In genomic region chr15:60301024-60301423, GRCh38 we compare ENCODE assay signal across 20 cellular contexts.
DNase-seq lines count a peak whose midpoint lies in the region; ATAC-seq and TF ChIP-seq lines count a peak whose summit lies in the region.
"Had no signal": no experiment of that assay in that cellular context is flagged by ENCODE, and none has a peak within 500 bp of the region (broad histone marks: within the 10 kb centered on the region; RNA-seq: fewer than 3 reads in every experiment).

No MANE protein-coding gene starts in this region.

- BruUV-seq in A673 (replicated peaks; lab: Mats Ljungman, UMichigan) (no TSS peak), mammary epithelial cell (replicated peaks; lab: Mats Ljungman, UMichigan) (no TSS peak)

- H3K27me3 Mint-ChIP-seq in GM23338 (ENCODE audit: insufficient read depth, low read depth, poor library complexity): no peaks in the 10 kb centered on the region
- H3K27me3 Mint-ChIP-seq in WTC11 (ENCODE audit: low read depth): no peaks in the 10 kb centered on the region
- peaks cover 23 to 42% of the 10 kb centered on the region in 2 donors for H3K27me3 Mint-ChIP-seq in effector memory CD8-positive, alpha-beta T cell

- no peaks in the 10 kb centered on the region for H3K27me3 ChIP-seq in A673 (replicated peaks; ENCODE audit: insufficient read depth, low read depth, low read length, poor library complexity)
- no peaks in the 10 kb centered on the region for H3K27me3 ChIP-seq in GM23338 (ENCODE audit: insufficient read depth)
- no peaks in the 10 kb centered on the region for H3K27me3 ChIP-seq in mammary epithelial cell (ENCODE audit: insufficient read depth, low read length)
- H3K27me3 ChIP-seq: sigmoid colon had no signal

- intact Hi-C loops in A673 (cut with micrococcal nuclease; ENCODE audit: unreplicated experiment) (no loop called here), mammary epithelial cell (cut with micrococcal nuclease) (no loop called here)

- H3F3A ChIP-seq in GM23338 (replicated peaks; ENCODE audit: low read depth): no peaks in the 10 kb centered on the region

- H3K4me2 ChIP-seq in GM23338: no peak overlapping the region
- no peak overlapping the region for H3K4me2 ChIP-seq in mammary epithelial cell (ENCODE audit: insufficient read depth, low read depth, low read length)

- H3K27ac Mint-ChIP-seq in GM23338 (no peak overlapping the region), WTC11 (no peak overlapping the region)
- no peak overlapping the region for H3K27ac Mint-ChIP-seq in effector memory CD8-positive, alpha-beta T cell
- H3K27ac Mint-ChIP-seq: activated naive CD4-positive, alpha-beta T cell treated with anti-CD3 and anti-CD28 coated beads, Interleukin-2, amount 50 U/mL, for 72 hours; activated T-cell treated with anti-CD3 and anti-CD28 coated beads, Interleukin-2, amount 50 U/mL, for 72 hours; CD8-positive, alpha-beta T cell; naive B cell had no signal

- no peak overlapping the region for H3K4me3 ChIP-seq in A673 (ENCODE audit: low read depth, low read length, poor library complexity, severe bottlenecking)
- no peak overlapping the region for H3K4me3 ChIP-seq in GM23338
- H3K4me3 ChIP-seq in mammary epithelial cell (replicated peaks in 1 of 3; ENCODE audit: insufficient read depth in 1 of 3, low read depth in 2 of 3, low read length in 3 of 3): no peak overlapping the region
- H3K4me3 ChIP-seq: sigmoid colon, stomach had no signal

- no peak for TF ChIP-seq CTCF in A673 (conservative IDR thresholded peaks at IDR 0.05; ENCODE audit: low read depth, low read length)
- no peak for TF ChIP-seq CTCF in GM23338 (conservative IDR thresholded peaks at IDR 0.05; ENCODE audit: low read depth in 2 of 2)
- no peak for TF ChIP-seq CTCF in WTC11 (IDR thresholded peaks at IDR 0.05)
- no peak for TF ChIP-seq CTCF in mammary epithelial cell (conservative IDR thresholded peaks at IDR 0.05 in 1 of 2, IDR thresholded peaks at IDR 0.05 in 1 of 2; ENCODE audit: extremely low read depth in 1 of 2, insufficient read depth in 1 of 2, low read depth in 1 of 2, low read length in 2 of 2)

- no peak overlapping the region for H3K9ac ChIP-seq in mammary epithelial cell (ENCODE audit: insufficient read depth, low read length)
- H3K9ac ChIP-seq: parathyroid adenoma had no signal

- POLR2A ChIA-PET in A673 (lab: Charles Lee; ENCODE audit: low non-redundant PET) (no interaction called here), WTC11 (lab: Charles Lee) (no interaction called here)

- CTCF ChIA-PET in A673 (lab: Charles Lee): no interaction called here
- CTCF ChIA-PET in WTC11 (lab: Charles Lee): no interaction called here
- CTCF ChIA-PET in mammary epithelial cell (lab: Charles Lee; ENCODE audit: low non-redundant PET): no interaction called here

- H3K79me2 ChIP-seq in GM23338 (replicated peaks; ENCODE audit: insufficient read depth) (no peaks in the 10 kb centered on the region), mammary epithelial cell (ENCODE audit: insufficient read depth, low read length) (no peaks in the 10 kb centered on the region)
- H3K79me2 ChIP-seq: parathyroid adenoma had no signal

- in situ Hi-C loops in mammary epithelial cell (cut with MboI; ENCODE audit: low sequenced_read_pairs in 2 of 2): loop anchor here in 1 of 2 donors (25.0 kb wide), 1 partner anchor 564 kb away; no protein-coding TSS in a partner anchor

- no peak for ATAC-seq in GM23338
- no peak for ATAC-seq in WTC11
- no peak for ATAC-seq in GM21528 (IDR thresholded peaks at IDR 0.05; ENCODE audit: low FRiP score, unreplicated experiment)
- no peak for ATAC-seq in effector memory CD8-positive, alpha-beta T cell (replicated peaks)
- ATAC-seq: activated naive CD4-positive, alpha-beta T cell treated with anti-CD3 and anti-CD28 coated beads, Interleukin-2, amount 50 U/mL, for 72 hours; activated T-cell treated with anti-CD3 and anti-CD28 coated beads, Interleukin-2, amount 50 U/mL, for 72 hours; CD8-positive, alpha-beta T cell had no signal

- H3K27ac ChIP-seq in A673 (ENCODE audit: low read depth, low read length, poor library complexity, severe bottlenecking) (no peak overlapping the region), GM23338 (ENCODE audit: low read depth) (no peak overlapping the region), mammary epithelial cell (ENCODE audit: insufficient read depth, low read depth, low read length) (no peak overlapping the region)
- H3K27ac ChIP-seq: parathyroid adenoma, sigmoid colon, stomach, VCaP had no signal

- H3K36me3 ChIP-seq in A673 (ENCODE audit: insufficient read depth, low read length, poor library complexity, severe bottlenecking): no peaks in the 10 kb centered on the region
- no peaks in the 10 kb centered on the region for H3K36me3 ChIP-seq in GM23338 (ENCODE audit: insufficient read depth)
- H3K36me3 ChIP-seq in mammary epithelial cell (ENCODE audit: insufficient read depth, low read length): no peaks in the 10 kb centered on the region
- H3K36me3 ChIP-seq: sigmoid colon, stomach had no signal

- peaks cover 11% of the 10 kb centered on the region for H3K9me3 Mint-ChIP-seq in GM23338
- H3K9me3 Mint-ChIP-seq in WTC11: peaks cover 36% of the 10 kb centered on the region
- H3K9me3 Mint-ChIP-seq in effector memory CD8-positive, alpha-beta T cell: no peaks in the 10 kb centered on the region

- DNase-seq in A673 (ENCODE audit: low spot score) (peak; percentile 29), GM23338 (ENCODE audit: low spot score) (no peak), NCI-H2171 (lab: John Stamatoyannopoulos, UW) (peak; percentile 6), WTC11 (ENCODE audit: low spot score) (no peak), OCI-M2 (lab: John Stamatoyannopoulos, UW; ENCODE audit: unreplicated experiment) (no peak), mammary epithelial cell (no peak)
- no peak for DNase-seq in effector memory CD8-positive, alpha-beta T cell
- DNase-seq: activated CD4-positive, alpha-beta T cell treated with anti-CD3 and anti-CD28 coated beads, Interleukin-2, amount 50 U/mL, for 48 hours; activated T-cell treated with anti-CD3 and anti-CD28 coated beads, Interleukin-2, amount 50 U/mL, for 72 hours; CD8-positive, alpha-beta T cell; foreskin fibroblast; naive B cell; NCI-H1048; NK-92 treated with Interleukin-12 subunit alpha and Interleukin-12 subunit beta, amount 100 ng/mL, for 24 hours; sigmoid colon; stomach had no signal

- dilution Hi-C loops in mammary epithelial cell (cut with HindIII; ENCODE audit: low sequenced_read_pairs): no loop called here

- H3K36me3 Mint-ChIP-seq in GM23338 (ENCODE audit: low read depth) (peaks cover 3% of the 10 kb centered on the region), WTC11 (peaks cover 6% of the 10 kb centered on the region)
- no peaks in the 10 kb centered on the region for H3K36me3 Mint-ChIP-seq in effector memory CD8-positive, alpha-beta T cell (ENCODE audit: insufficient read depth)
- H3K36me3 Mint-ChIP-seq: CD8-positive, alpha-beta T cell had no signal

- peak overlapping the region; percentile 95 for H2AFZ ChIP-seq in GM23338
- no peak overlapping the region for H2AFZ ChIP-seq in mammary epithelial cell (ENCODE audit: low read depth, low read length)
- H2AFZ ChIP-seq: parathyroid adenoma had no signal

- peaks cover 5% of the 10 kb centered on the region; the same call in 2 of the 3 replicates for H3K4me1 Mint-ChIP-seq in GM23338
- H3K4me1 Mint-ChIP-seq in WTC11: peaks cover 11% of the 10 kb centered on the region
- H3K4me1 Mint-ChIP-seq in effector memory CD8-positive, alpha-beta T cell (ENCODE audit: low read depth in 2 of 2): no peaks in the 10 kb centered on the region
- H3K4me1 Mint-ChIP-seq: naive B cell had no signal

- no peaks in the 10 kb centered on the region; the same call in 1 of the 2 replicates for H3K9me2 ChIP-seq in GM23338 (ENCODE audit: insufficient read depth)

- H3K4me1 ChIP-seq in A673 (ENCODE audit: insufficient read depth, low read length, poor library complexity, severe bottlenecking) (peaks cover 8% of the 10 kb centered on the region), GM23338 (ENCODE audit: insufficient read depth) (no peaks in the 10 kb centered on the region), mammary epithelial cell (ENCODE audit: insufficient read depth, low read length) (peaks cover 15% of the 10 kb centered on the region)
- H3K4me1 ChIP-seq: parathyroid adenoma had no signal

- no peaks in the 10 kb centered on the region for H4K20me1 ChIP-seq in GM23338 (replicated peaks; ENCODE audit: insufficient read depth)
- H4K20me1 ChIP-seq in mammary epithelial cell (ENCODE audit: insufficient read depth, low read length): no peaks in the 10 kb centered on the region

- no peaks in the 10 kb centered on the region for H3K9me3 ChIP-seq in A673 (ENCODE audit: low read depth, low read length, poor library complexity, severe bottlenecking)
- H3K9me3 ChIP-seq in mammary epithelial cell (replicated peaks; ENCODE audit: insufficient read depth, low read length): peaks cover under 1% of the 10 kb centered on the region
- H3K9me3 ChIP-seq: sigmoid colon, stomach had no signal

- no peak overlapping the region for H3K4me3 Mint-ChIP-seq in GM23338
- no peak overlapping the region for H3K4me3 Mint-ChIP-seq in WTC11
- H3K4me3 Mint-ChIP-seq in effector memory CD8-positive, alpha-beta T cell: no peak overlapping the region
- H3K4me3 Mint-ChIP-seq: activated T-cell treated with anti-CD3 and anti-CD28 coated beads, Interleukin-2, amount 50 U/mL, for 72 hours; CD8-positive, alpha-beta T cell; naive B cell had no signal

- 93% methylated on average over 1 of the region's 1 CpG for WGBS in mammary epithelial cell (ENCODE audit: low coverage, missing lambda C conversion rate)

TF ChIP-seq in GM23338, 12 proteins besides CTCF, POLR2A, EP300 and RAD21 (continues in another document):
- TF ChIP-seq ZNF114 (CRISPR knock-in tag; IDR thresholded peaks at IDR 0.05) (no peak), EZH2 (IDR thresholded peaks at IDR 0.05; ENCODE audit: low read depth, unreplicated experiment) (no peak), EZH2phosphoT487 (IDR thresholded peaks at IDR 0.05; ENCODE audit: unreplicated experiment) (no peak), ZNF331 (CRISPR knock-in tag; IDR thresholded peaks at IDR 0.05; ENCODE audit: low read depth) (no peak)

TF ChIP-seq in WTC11, 78 proteins besides CTCF, POLR2A, EP300 and RAD21 (continues in another document):
- TF ChIP-seq USF2 (CRISPR knock-in tag; IDR thresholded peaks at IDR 0.05) (peak; percentile 78), CDX4 (CRISPR knock-in tag; IDR thresholded peaks at IDR 0.05; ENCODE audit: borderline replicate concordance) (no peak)

Comparison
In these comparisons a context has a peak if more than half of its experiments do, and no peak if none do; other contexts are left out.
1. DNase-seq: peak in A673 (single experiment) and NCI-H2171 (single experiment); none in GM23338 (single experiment), WTC11 (single experiment), OCI-M2 (single experiment), mammary epithelial cell (single experiment) and effector memory CD8-positive, alpha-beta T cell (0 of 3).